17 cellular contexts compared by ENCODE assay signal in the genomic region with DNA sequence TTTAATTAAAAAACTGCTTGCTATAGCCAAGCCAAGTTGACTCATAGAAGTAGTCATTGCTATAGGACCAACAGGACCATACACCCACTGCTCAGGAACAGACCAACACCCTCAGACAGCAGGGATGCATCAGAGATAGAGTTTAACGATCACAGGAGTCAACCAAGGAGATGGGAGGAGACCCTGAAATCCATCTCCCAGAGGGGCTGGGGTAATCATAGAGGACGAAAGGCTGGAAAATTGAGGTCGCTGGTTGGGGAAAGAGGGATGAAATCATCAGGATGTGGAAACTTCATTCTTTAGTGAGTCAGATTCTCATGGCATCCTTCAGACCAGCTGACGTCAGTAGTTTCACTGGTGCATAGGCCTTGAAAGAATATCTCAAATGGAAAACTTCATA.
DNase-seq lines count a peak whose midpoint lies in the region; FAIRE-seq and TF ChIP-seq lines count a peak whose summit lies in the region.
"Had no signal": no experiment of that assay in that cellular context is flagged by ENCODE, and none has a peak within 500 bp of the region (broad histone marks: within the 10 kb centered on the region; RNA-seq: fewer than 3 reads in every experiment).

No MANE protein-coding gene starts in this region.

- POLR2A ChIA-PET in OCI-LY7 (lab: Charles Lee): no interaction called here

- no peak overlapping the region for H3K4me3 ChIP-seq in OCI-LY7 (ENCODE audit: low read depth, low read length, poor library complexity, severe bottlenecking)
- no peak overlapping the region for H3K4me3 ChIP-seq in effector memory CD4-positive, alpha-beta T cell (ENCODE audit: insufficient read depth, low read depth, low read length, poor library complexity, severe bottlenecking)
- H3K4me3 ChIP-seq: BLaER1 treated with 17β-estradiol and CSF1 and Interleukin-3, amounts not matched to agents 10 nM and 100 nM; esophagus muscularis mucosa; lower lobe of right lung had no signal

- intact Hi-C loops in OCI-LY7 (cut with micrococcal nuclease; ENCODE audit: unreplicated experiment): no loop called here

- no peak for FAIRE-seq in RCC 7860 (lab: Jason Lieb, UNC)
- FAIRE-seq: TTC549 had no signal

- no peaks in the 10 kb centered on the region for H4K20me1 ChIP-seq in OCI-LY7 (ENCODE audit: insufficient read depth, low read length)
- H4K20me1 ChIP-seq: BLaER1 treated with 17β-estradiol and CSF1 and Interleukin-3, amounts not matched to agents 10 nM and 100 nM had no signal

- no TSS peak for BruUV-seq in OCI-LY7 (replicated peaks; lab: Mats Ljungman, UMichigan)

- no peaks in the 10 kb centered on the region for H3K9me3 ChIP-seq in OCI-LY7 (ENCODE audit: low read length)
- no peaks in the 10 kb centered on the region for H3K9me3 ChIP-seq in effector memory CD4-positive, alpha-beta T cell (ENCODE audit: control insufficient read depth, low read length)
- H3K9me3 ChIP-seq: esophagus muscularis mucosa, lower lobe of right lung had no signal

- no peak overlapping the region for H3K27ac ChIP-seq in OCI-LY7 (ENCODE audit: low read depth, low read length, poor library complexity, severe bottlenecking)
- no peak overlapping the region for H3K27ac ChIP-seq in effector memory CD4-positive, alpha-beta T cell (ENCODE audit: insufficient read depth, low read length, poor library complexity, severe bottlenecking)
- H3K27ac ChIP-seq: esophagus muscularis mucosa, lower lobe of right lung had no signal

- H3K4me2 ChIP-seq in OCI-LY7 (ENCODE audit: low read length): no peak overlapping the region

- H3K27me3 ChIP-seq in effector memory CD4-positive, alpha-beta T cell (replicated peaks; ENCODE audit: control insufficient read depth, insufficient read depth, low read length, poor library complexity, severe bottlenecking): no peaks in the 10 kb centered on the region
- H3K27me3 ChIP-seq: BLaER1 treated with 17β-estradiol and CSF1 and Interleukin-3, amounts not matched to agents 10 nM and 100 nM; esophagus muscularis mucosa had no signal

- H3K9me2 ChIP-seq in OCI-LY7 (ENCODE audit: insufficient read depth, low read length): no peaks in the 10 kb centered on the region

- no peaks in the 10 kb centered on the region for H3K36me3 ChIP-seq in OCI-LY7 (ENCODE audit: insufficient read depth, low read length)
- H3K36me3 ChIP-seq in effector memory CD4-positive, alpha-beta T cell (ENCODE audit: control insufficient read depth, insufficient read depth, low read length): no peaks in the 10 kb centered on the region
- H3K36me3 ChIP-seq: BLaER1 treated with 17β-estradiol and CSF1 and Interleukin-3, amounts not matched to agents 10 nM and 100 nM; esophagus muscularis mucosa; lower lobe of right lung had no signal

- DNase-seq in ELR (ENCODE audit: low read depth) (peak; percentile 43), RCC 7860 (ENCODE audit: low spot score) (peak; percentile 18), fibroblast of gingiva (ENCODE audit: low read depth) (peak; percentile 39), renal cortical epithelial cell (ENCODE audit: low read depth) (peak; percentile 4), OCI-LY7 (ENCODE audit: low spot score) (no peak), NCI-H128 (lab: John Stamatoyannopoulos, UW; ENCODE audit: unreplicated experiment) (no peak)
- DNase-seq in effector memory CD4-positive, alpha-beta T cell: no peak
- DNase-seq in stimulated activated CD4-positive, alpha-beta T cell treated with anti-CD3 and anti-CD28 coated beads, Interleukin-4, amount 100 ng/mL, for 4 hours: no peak
- DNase-seq: activated CD4-positive, alpha-beta memory T cell treated with anti-CD3 and anti-CD28 coated beads for 36 hours; amygdala; DMS153; GOT3; lower lobe of right lung; right cardiac atrium had no signal

- CTCF ChIA-PET in OCI-LY7 (lab: Charles Lee; ENCODE audit: unreplicated experiment): no interaction called here

- TF ChIP-seq CTCF in OCI-LY7 (conservative IDR thresholded peaks at IDR 0.05; ENCODE audit: low read length): no peak

- no peaks in the 10 kb centered on the region for H3K4me1 ChIP-seq in OCI-LY7 (ENCODE audit: insufficient read depth, low read length, poor library complexity, severe bottlenecking)
- no peaks in the 10 kb centered on the region for H3K4me1 ChIP-seq in effector memory CD4-positive, alpha-beta T cell (ENCODE audit: control insufficient read depth, insufficient read depth, low read length, poor library complexity, severe bottlenecking)
- H3K4me1 ChIP-seq: esophagus muscularis mucosa, lower lobe of right lung had no signal

- H3K79me2 ChIP-seq in OCI-LY7 (ENCODE audit: insufficient read depth, low read depth, low read length): no peaks in the 10 kb centered on the region

- H2AFZ ChIP-seq in OCI-LY7 (ENCODE audit: low read length): no peak overlapping the region

Comparison
In these comparisons a context has a peak if more than half of its experiments do, and no peak if none do; other contexts are left out.
1. DNase-seq: peak in ELR (single experiment), RCC 7860 (single experiment), fibroblast of gingiva (single experiment) and renal cortical epithelial cell (single experiment); none in OCI-LY7 (single experiment), effector memory CD4-positive, alpha-beta T cell (0 of 3), stimulated activated CD4-positive, alpha-beta T cell treated with anti-CD3 and anti-CD28 coated beads, Interleukin-4, amount 100 ng/mL, for 4 hours (0 of 2) and NCI-H128 (single experiment).